ENCODE assay signal across 14 cellular contexts in the genomic region with DNA sequence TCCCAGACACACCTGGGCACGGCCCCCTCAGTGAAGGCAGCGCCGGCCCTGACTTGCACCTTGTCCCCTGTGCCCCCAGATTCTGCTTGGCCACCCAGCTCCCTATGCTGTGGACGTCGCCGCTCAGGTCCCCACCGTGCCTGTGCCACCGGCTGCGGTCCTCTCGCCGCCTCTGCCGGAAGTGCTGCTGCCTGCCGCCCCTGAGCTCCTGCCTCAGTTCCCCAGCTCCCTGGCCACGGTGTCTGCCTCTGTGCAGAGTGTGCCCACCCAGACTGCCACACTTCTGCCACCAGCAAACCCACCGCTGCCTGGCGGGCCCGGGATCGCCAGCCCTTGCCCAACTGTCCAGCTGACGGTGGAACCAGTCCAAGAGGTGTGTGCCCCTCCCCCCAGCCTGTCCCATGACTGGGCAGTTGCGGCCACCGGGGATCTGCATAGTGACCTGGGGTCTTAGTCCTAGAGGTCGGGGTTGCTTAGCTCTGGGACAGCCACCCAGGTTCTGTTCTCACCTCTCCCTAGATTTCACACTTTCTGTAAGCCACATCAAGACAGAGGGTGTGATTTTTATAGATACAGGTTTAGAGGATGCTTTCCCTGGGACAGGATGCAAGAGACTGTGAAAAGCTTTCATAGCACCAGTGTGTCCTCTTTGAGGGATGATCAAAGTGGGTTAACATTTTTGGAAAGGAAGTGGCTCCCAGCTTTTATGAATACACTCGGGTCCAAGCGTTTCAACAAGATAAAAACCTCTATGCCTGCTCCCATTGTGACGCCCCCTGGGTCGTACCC.
DNase-seq lines count a peak whose midpoint lies in the region; ATAC-seq and TF ChIP-seq lines count a peak whose summit lies in the region.
"Had no signal": no experiment of that assay in that cellular context is flagged by ENCODE, and none has a peak within 500 bp of the region (broad histone marks: within the 10 kb centered on the region; RNA-seq: fewer than 3 reads in every experiment).

No MANE protein-coding gene starts in this region.

- H3K9me2 ChIP-seq in hepatocyte (replicated peaks; ENCODE audit: insufficient read depth) = no peaks in the 10 kb centered on the region

- H3K27me3 Mint-ChIP-seq in activated CD4-positive, alpha-beta T cell treated with anti-CD3 and anti-CD28 coated beads for 36 hours = no peaks in the 10 kb centered on the region

- H3K4me1 ChIP-seq in NT2/D1 (ENCODE audit: insufficient read depth, insufficient read length) (peaks cover 8% of the 10 kb centered on the region), hepatocyte (ENCODE audit: insufficient read depth) (no peaks in the 10 kb centered on the region), spleen (no peaks in the 10 kb centered on the region), BE2C (no peaks in the 10 kb centered on the region), gastroesophageal sphincter (no peaks in the 10 kb centered on the region)
- H3K4me1 ChIP-seq: A549 had no signal

- H3K27ac ChIP-seq in hepatocyte (no peak overlapping the region), spleen (no peak overlapping the region), gastroesophageal sphincter (no peak overlapping the region)
- H3K27ac ChIP-seq: A549 had no signal

- no peak overlapping the region for H3K27ac Mint-ChIP-seq in activated CD4-positive, alpha-beta T cell treated with anti-CD3 and anti-CD28 coated beads for 36 hours
- H3K27ac Mint-ChIP-seq: CD4-positive, alpha-beta memory T cell had no signal

- H3K36me3 Mint-ChIP-seq in activated CD4-positive, alpha-beta T cell treated with anti-CD3 and anti-CD28 coated beads for 36 hours (ENCODE audit: low read depth) = no peaks in the 10 kb centered on the region
- H3K36me3 Mint-ChIP-seq: CD4-positive, alpha-beta memory T cell had no signal

- H3K79me2 ChIP-seq in hepatocyte = no peaks in the 10 kb centered on the region

- CTCF ChIA-PET in activated CD4-positive, alpha-beta T cell treated with anti-CD3 and anti-CD28 coated beads for 36 hours (lab: Charles Lee) = no interaction called here

- WGBS in hepatocyte (ENCODE audit: low lambda C conversion rate, missing lambda C conversion rate) = 91% methylated on average over 18 of the region's 26 CpGs
- 86 to 92% (median 90%) methylated on average over 20 to 26 of the region's 26 CpGs for WGBS in spleen, 5 donors
- 68 to 82% methylated on average over 3 to 7 of the region's 26 CpGs for WGBS in gastroesophageal sphincter (ENCODE audit: low coverage in 1 of 2), 2 donors

- no peak for ATAC-seq in activated CD4-positive, alpha-beta T cell treated with anti-CD3 and anti-CD28 coated beads for 36 hours
- ATAC-seq in gastroesophageal sphincter (no peak), GM18873 (IDR thresholded peaks at IDR 0.05; ENCODE audit: low FRiP score, unreplicated experiment) (no peak)

- no peak for TF ChIP-seq CTCF in hepatocyte (IDR thresholded peaks at IDR 0.05; ENCODE audit: poor library complexity)
- TF ChIP-seq CTCF in spleen (IDR thresholded peaks at IDR 0.05 in 8 of 11, conservative IDR thresholded peaks at IDR 0.05 in 3 of 11) = no peak
- TF ChIP-seq CTCF in BE2C (IDR thresholded peaks at IDR 0.05; ENCODE audit: low read depth, low read length) = no peak
- TF ChIP-seq CTCF in gastroesophageal sphincter (IDR thresholded peaks at IDR 0.05) = no peak

- no peak overlapping the region for H2AFZ ChIP-seq in hepatocyte

- POLR2A ChIA-PET in activated CD4-positive, alpha-beta T cell treated with anti-CD3 and anti-CD28 coated beads for 36 hours (lab: Charles Lee) = no interaction called here

- H3K4me3 Mint-ChIP-seq in activated CD4-positive, alpha-beta T cell treated with anti-CD3 and anti-CD28 coated beads for 36 hours = no peak overlapping the region
- H3K4me3 Mint-ChIP-seq: CD4-positive, alpha-beta memory T cell had no signal

- TF ChIP-seq EP300 in gastroesophageal sphincter (IDR thresholded peaks at IDR 0.05) = no peak

- H3K9me3 Mint-ChIP-seq in activated CD4-positive, alpha-beta T cell treated with anti-CD3 and anti-CD28 coated beads for 36 hours (ENCODE audit: low read depth) = no peaks in the 10 kb centered on the region

- no peak overlapping the region for H3K4me2 ChIP-seq in hepatocyte
- H3K4me2 ChIP-seq: A549 had no signal

- peaks cover 2% of the 10 kb centered on the region for H3K4me1 Mint-ChIP-seq in activated CD4-positive, alpha-beta T cell treated with anti-CD3 and anti-CD28 coated beads for 36 hours

- TF ChIP-seq POLR2A in spleen (IDR thresholded peaks at IDR 0.05) = no peak
- TF ChIP-seq POLR2A in gastroesophageal sphincter (IDR thresholded peaks at IDR 0.05) = no peak

- H4K20me1 ChIP-seq in hepatocyte (ENCODE audit: insufficient read depth, poor library complexity, severe bottlenecking) = no peaks in the 10 kb centered on the region

- H3K27me3 ChIP-seq in NT2/D1 (ENCODE audit: insufficient read depth, insufficient read length) (no peaks in the 10 kb centered on the region), hepatocyte (no peaks in the 10 kb centered on the region), spleen (replicated peaks in 1 of 7) (no peaks in the 10 kb centered on the region), BE2C (no peaks in the 10 kb centered on the region), gastroesophageal sphincter (no peaks in the 10 kb centered on the region)

- intact Hi-C loops in activated CD4-positive, alpha-beta T cell treated with anti-CD3 and anti-CD28 coated beads for 36 hours (cut with DNase I, micrococcal nuclease) = no loop called here
- intact Hi-C loops in spleen (cut with DNase I; ENCODE audit: low total_unique reads) = no loop called here

- no peak overlapping the region for H3K4me3 ChIP-seq in NT2/D1 (ENCODE audit: insufficient read length, low read depth)
- H3K4me3 ChIP-seq in hepatocyte = no peak overlapping the region
- H3K4me3 ChIP-seq in spleen = no peak overlapping the region
- no peak overlapping the region for H3K4me3 ChIP-seq in BE2C (ENCODE audit: low read depth, low read length)
- H3K4me3 ChIP-seq in gastroesophageal sphincter = no peak overlapping the region
- H3K4me3 ChIP-seq: A549 had no signal

- H3K9ac ChIP-seq in NT2/D1 (ENCODE audit: insufficient read length, low read depth) = peak overlapping the region; percentile 38

- H3K9me3 ChIP-seq in NT2/D1 (ENCODE audit: insufficient read depth, low read length) (no peaks in the 10 kb centered on the region), hepatocyte (ENCODE audit: low read depth) (no peaks in the 10 kb centered on the region), spleen (no peaks in the 10 kb centered on the region), BE2C (no peaks in the 10 kb centered on the region), gastroesophageal sphincter (no peaks in the 10 kb centered on the region)
- H3K9me3 ChIP-seq: A549 had no signal

- DNase-seq in activated CD4-positive, alpha-beta T cell treated with anti-CD3 and anti-CD28 coated beads for 36 hours = peak; percentile 3
- no peak for DNase-seq in activated CD4-positive, alpha-beta T cell treated with anti-CD3 and anti-CD28 coated beads, Interleukin-2, amount 50 U/mL, for 4 hours
- DNase-seq in NT2/D1 (ENCODE audit: low read depth, low spot score) (no peak), hepatocyte (ENCODE audit: low spot score) (peak; percentile 5), spleen (peak; percentile 71), BE2C (no peak)
- DNase-seq: amniotic stem cell; CD4-positive, alpha-beta memory T cell; NCI-H2029 treated with DMSO at 0.1 percent for 48 hours; NCI-H526; SW 1271 had no signal

- H3K36me3 ChIP-seq in NT2/D1 (ENCODE audit: insufficient read depth, insufficient read length, low read length) (peaks cover 20% of the 10 kb centered on the region), hepatocyte (replicated peaks; ENCODE audit: insufficient read depth, low read depth) (no peaks in the 10 kb centered on the region), spleen (no peaks in the 10 kb centered on the region), BE2C (no peaks in the 10 kb centered on the region), gastroesophageal sphincter (peaks cover 0 to 86% of the 10 kb centered on the region in 2 donors)

Comparison
In these comparisons a context has a peak if more than half of its experiments do, and no peak if none do; other contexts are left out.
1. DNase-seq: peak in activated CD4-positive, alpha-beta T cell treated with anti-CD3 and anti-CD28 coated beads for 36 hours (single experiment), hepatocyte (single experiment) and spleen (single experiment); none in activated CD4-positive, alpha-beta T cell treated with anti-CD3 and anti-CD28 coated beads, Interleukin-2, amount 50 U/mL, for 4 hours (0 of 2), NT2/D1 (single experiment) and BE2C (single experiment).